In genomic region chr15:39594764-39595620, GRCh38 we compare ENCODE assay signal across 16 cellular contexts. TPM values are rescaled to one million over a fixed set of nuclear protein-coding genes. Genes with fewer than 3 reads are reported as not detected.
DNase-seq lines count a peak whose midpoint lies in the region; ATAC-seq, FAIRE-seq and TF ChIP-seq lines count a peak whose summit lies in the region.
"Had no signal": no experiment of that assay in that cellular context is flagged by ENCODE, and none has a peak within 500 bp of the region (broad histone marks: within the 10 kb centered on the region; RNA-seq: fewer than 3 reads in every experiment).

No MANE protein-coding gene starts in this region.

- dilution Hi-C loops in mammary epithelial cell (cut with HindIII; ENCODE audit: low sequenced_read_pairs) (no loop called here), keratinocyte (cut with MboI; ENCODE audit: extremely low pct_ligation_motif_present, low sequenced_read_pairs) (no loop called here)

- H3K36me3 ChIP-seq in mammary epithelial cell (ENCODE audit: insufficient read depth, low read length): peaks cover 59% of the 10 kb centered on the region
- H3K36me3 ChIP-seq in keratinocyte (ENCODE audit: control insufficient read depth in 2 of 2, extremely low read depth in 1 of 2, insufficient read depth in 2 of 2, low read length in 2 of 2): peaks cover 23 to 41% of the 10 kb centered on the region in 2 experiments
- peaks cover 3% of the 10 kb centered on the region for H3K36me3 ChIP-seq in urinary bladder (ENCODE audit: insufficient read depth)

- H3K9me3 ChIP-seq in mammary epithelial cell (replicated peaks; ENCODE audit: insufficient read depth, low read length): no peaks in the 10 kb centered on the region
- no peaks in the 10 kb centered on the region for H3K9me3 ChIP-seq in keratinocyte (ENCODE audit: control insufficient read depth, low read depth, low read length)

- H3K4me3 ChIP-seq in mammary epithelial cell (replicated peaks in 1 of 3; ENCODE audit: insufficient read depth in 1 of 3, low read depth in 2 of 3, low read length in 3 of 3): no peak overlapping the region
- H3K4me3 ChIP-seq in keratinocyte (ENCODE audit: control insufficient read depth in 2 of 3, extremely low read depth in 1 of 3, insufficient read depth in 2 of 3, low read depth in 1 of 3, low read length in 3 of 3): no peak overlapping the region
- H3K4me3 ChIP-seq in urinary bladder (ENCODE audit: low read depth, low read length): no peak overlapping the region

- BruUV-seq in MCF 10A (replicated peaks; lab: Mats Ljungman, UMichigan) (no TSS peak), mammary epithelial cell (replicated peaks; lab: Mats Ljungman, UMichigan) (no TSS peak)

- H4K20me1 ChIP-seq in mammary epithelial cell (ENCODE audit: insufficient read depth, low read length) (peaks cover 18% of the 10 kb centered on the region), keratinocyte (ENCODE audit: control insufficient read depth, extremely low read depth, insufficient read depth, low read length) (peaks cover 41% of the 10 kb centered on the region)

- 76% methylated on average over 6 of the region's 6 CpGs for WGBS in mammary epithelial cell (ENCODE audit: low coverage, missing lambda C conversion rate)
- 69% methylated on average over 6 of the region's 6 CpGs for WGBS in urinary bladder

- H3K79me2 ChIP-seq in mammary epithelial cell (ENCODE audit: insufficient read depth, low read length) (peaks cover 35% of the 10 kb centered on the region), keratinocyte (ENCODE audit: control insufficient read depth, insufficient read depth, low read length) (no peaks in the 10 kb centered on the region)

- H3K9ac ChIP-seq in mammary epithelial cell (ENCODE audit: insufficient read depth, low read length): no peak overlapping the region
- H3K9ac ChIP-seq in keratinocyte (ENCODE audit: control insufficient read depth, extremely low read depth, insufficient read depth, low read length): no peak overlapping the region

- H3K27me3 ChIP-seq in mammary epithelial cell (ENCODE audit: insufficient read depth, low read length) (no peaks in the 10 kb centered on the region), keratinocyte (ENCODE audit: control insufficient read depth, extremely low read depth, insufficient read depth, low read length) (no peaks in the 10 kb centered on the region)

- H3K27me3 Mint-ChIP-seq in MCF 10A (ENCODE audit: insufficient read depth, unreplicated experiment): no peaks in the 10 kb centered on the region

- CTCF ChIA-PET in MCF 10A (lab: Yijun Ruan, JAX): interaction anchor here (0.7 to 1.8 kb wide), 4 partner anchors 12 to 414 kb away, joined by 3 to 6 read pairs (median 3); no protein-coding TSS in a partner anchor
- CTCF ChIA-PET in mammary epithelial cell (lab: Charles Lee; ENCODE audit: low non-redundant PET): no interaction called here

- no peak overlapping the region for H3K4me3 Mint-ChIP-seq in MCF 10A (ENCODE audit: unreplicated experiment)
- H3K4me3 Mint-ChIP-seq: activated T-helper 1 cell treated with anti-CD3 and anti-CD28 coated beads, Interleukin-12 subunit alpha, Interleukin-12 subunit beta, Interleukin-2, Interleukin-4 antibody, amounts not matched to agents 30 ng/mL and 10 ng/mL and 1 ng/mL, durations not matched to agents 14 hours and 24 hours and 36 hours; naive B cell had no signal

- no peak overlapping the region for H2AFZ ChIP-seq in mammary epithelial cell (ENCODE audit: low read depth, low read length)
- H2AFZ ChIP-seq in keratinocyte (ENCODE audit: control insufficient read depth, low read length): no peak overlapping the region

- intact Hi-C loops in MCF 10A (cut with micrococcal nuclease) (no loop called here), mammary epithelial cell (cut with micrococcal nuclease) (no loop called here)

- ATAC-seq in HG03139 (IDR thresholded peaks at IDR 0.05; ENCODE audit: unreplicated experiment): no peak
- ATAC-seq in GM19467 (IDR thresholded peaks at IDR 0.05; ENCODE audit: unreplicated experiment): no peak

- peak overlapping the region; percentile 81 for H3K27ac Mint-ChIP-seq in MCF 10A (ENCODE audit: low read depth, unreplicated experiment)
- H3K27ac Mint-ChIP-seq: activated T-helper 1 cell treated with anti-CD3 and anti-CD28 coated beads, Interleukin-12 subunit alpha, Interleukin-12 subunit beta, Interleukin-2, Interleukin-4 antibody, amounts not matched to agents 30 ng/mL and 10 ng/mL and 1 ng/mL, durations not matched to agents 14 hours and 24 hours and 36 hours; naive B cell had no signal

- TF ChIP-seq CTCF in MCF 10A (IDR thresholded peaks at IDR 0.05; ENCODE audit: unreplicated experiment) (no peak), mammary epithelial cell (conservative IDR thresholded peaks at IDR 0.05 in 1 of 2, IDR thresholded peaks at IDR 0.05 in 1 of 2; ENCODE audit: extremely low read depth in 1 of 2, insufficient read depth in 1 of 2, low read depth in 1 of 2, low read length in 2 of 2) (no peak), keratinocyte (optimal IDR thresholded peaks at IDR 0.05 in 1 of 3, IDR thresholded peaks at IDR 0.05 in 1 of 3, conservative IDR thresholded peaks at IDR 0.05 in 1 of 3; ENCODE audit: extremely low read depth in 1 of 3, insufficient read depth in 2 of 3, low read length in 3 of 3) (no peak)

- H3K27ac ChIP-seq in mammary epithelial cell (ENCODE audit: insufficient read depth, low read depth, low read length): no peak overlapping the region
- H3K27ac ChIP-seq in keratinocyte (ENCODE audit: control insufficient read depth, insufficient read depth, low read length): no peak overlapping the region
- H3K27ac ChIP-seq in urinary bladder (ENCODE audit: low read depth): peak overlapping the region; percentile 70

- peaks cover 77% of the 10 kb centered on the region for H3K36me3 Mint-ChIP-seq in MCF 10A (ENCODE audit: insufficient read depth, unreplicated experiment)
- H3K36me3 Mint-ChIP-seq: naive B cell had no signal

- DNase-seq in MCF 10A (ENCODE audit: unreplicated experiment): no peak
- DNase-seq in mammary epithelial cell: no peak
- DNase-seq in dermis blood vessel endothelial cell: peak; percentile 54
- peak; percentile 53 for DNase-seq in keratinocyte (ENCODE audit: low read depth, low spot score)
- DNase-seq in activated gamma-delta T cell (lab: John Stamatoyannopoulos, UW): no peak
- DNase-seq: 8988T; activated CD4-positive, alpha-beta T cell treated with anti-CD3 and anti-CD28 coated beads, Interleukin-2, amount 50 U/mL, for 4 hours; MV-4-11; naive B cell; NCI-H2107; SHP77; stimulated activated CD8-positive, alpha-beta memory T cell treated with anti-CD3 and anti-CD28 coated beads, Interleukin-4, amount 100 ng/mL, for 48 hours had no signal

- H3K4me2 ChIP-seq in mammary epithelial cell (ENCODE audit: insufficient read depth, low read depth, low read length) (no peak overlapping the region), keratinocyte (ENCODE audit: control insufficient read depth, extremely low read depth, insufficient read depth, low read depth, low read length) (no peak overlapping the region)

- in situ Hi-C loops in mammary epithelial cell (cut with MboI; ENCODE audit: low sequenced_read_pairs in 2 of 2): loop anchor here in 1 of 2 donors (25.0 kb wide), 1 partner anchor 883 kb away; no protein-coding TSS in a partner anchor

- POLR2A ChIA-PET in MCF 10A (lab: Yijun Ruan, JAX): interaction anchor here (0.6 to 1.8 kb wide), 5 partner anchors 13 to 144 kb away, joined by 3 to 5 read pairs (median 3); no protein-coding TSS in a partner anchor

- peaks cover 17% of the 10 kb centered on the region for H3K4me1 Mint-ChIP-seq in MCF 10A (ENCODE audit: insufficient read depth, unreplicated experiment)
- H3K4me1 Mint-ChIP-seq: naive B cell had no signal

- no peak for FAIRE-seq in keratinocyte (lab: Jason Lieb, UNC)

- no peaks in the 10 kb centered on the region for H3K4me1 ChIP-seq in mammary epithelial cell (ENCODE audit: insufficient read depth, low read length)
- no peaks in the 10 kb centered on the region for H3K4me1 ChIP-seq in keratinocyte (ENCODE audit: control insufficient read depth, extremely low read depth, insufficient read depth, low read length)
- H3K4me1 ChIP-seq in urinary bladder (ENCODE audit: insufficient read depth): no peaks in the 10 kb centered on the region

- H3K9me3 Mint-ChIP-seq in MCF 10A (ENCODE audit: unreplicated experiment): no peaks in the 10 kb centered on the region
- H3K9me3 Mint-ChIP-seq: activated T-helper 1 cell treated with anti-CD3 and anti-CD28 coated beads, Interleukin-12 subunit alpha, Interleukin-12 subunit beta, Interleukin-2, Interleukin-4 antibody, amounts not matched to agents 30 ng/mL and 10 ng/mL and 1 ng/mL, durations not matched to agents 14 hours and 24 hours and 36 hours; naive B cell had no signal

- H3K9me1 ChIP-seq in keratinocyte (ENCODE audit: control insufficient read depth, extremely low read depth, insufficient read depth, low read length): no peaks in the 10 kb centered on the region

RNA-seq across cellular contexts. Expression of gene THBS1, which starts 14.1 kb away (rescaled TPM):
- 103 and 393 TPM in 2 replicates for total RNA-seq in MCF 10A (2022)
- total RNA-seq in mammary epithelial cell: over 10,000 TPM in 1 of 2 donors, 1,000 to 10,000 TPM in 1; 3,517 to 11,760 TPM
- polyA plus RNA-seq in mammary epithelial cell: 909 TPM
- polyA minus RNA-seq in mammary epithelial cell: 7,367 TPM
- 7,970 and 9,720 TPM in 2 replicates for total RNA-seq in dermis blood vessel endothelial cell
- 585 to 1,976 TPM (median 789 TPM) in 3 replicates for polyA plus RNA-seq in keratinocyte
- polyA plus RNA-seq in keratinocyte (2011; ENCODE audit: low read depth): 224 TPM
- polyA plus RNA-seq in keratinocyte (2011; cell fraction: cytosol; rRNA removed): 250 and 267 TPM in 2 replicates
- 2,729 and 2,799 TPM in 2 replicates for polyA plus RNA-seq in keratinocyte (2011; cell fraction: nucleus; rRNA removed)
- 152 and 2,223 TPM in 2 replicates for polyA plus RNA-seq in keratinocyte (2012; ENCODE audit: low replicate concordance)
- polyA minus RNA-seq in keratinocyte: 2,799 to 14,102 TPM (median 5,100 TPM) in 3 replicates
- polyA minus RNA-seq in keratinocyte (2011; cell fraction: cytosol; rRNA and poly(A)+ RNA removed): 2,733 TPM
- polyA minus RNA-seq in keratinocyte (2011; cell fraction: nucleus; rRNA and poly(A)+ RNA removed): 7,793 and 10,292 TPM in 2 replicates
- total RNA-seq in urinary bladder: 462 TPM
- 244 TPM for polyA plus RNA-seq in urinary bladder

Comparison
In these comparisons a context has a peak if more than half of its experiments do, and no peak if none do; other contexts are left out.
1. DNase-seq: peak in dermis blood vessel endothelial cell (single experiment) and keratinocyte (single experiment); none in MCF 10A (single experiment), mammary epithelial cell (single experiment) and activated gamma-delta T cell (single experiment).